Comparison of ENCODE assay signal across 9 cellular contexts in genomic region chr1:151131832-151132675, GRCh38. TPM values are rescaled to one million over a fixed set of nuclear protein-coding genes. Genes with fewer than 3 reads are reported as not detected.
A peak's percentile ranks its signal among the peaks of the same experiment; 100 is the strongest.
DNase-seq lines count a peak whose midpoint lies in the region; ATAC-seq, FAIRE-seq and TF ChIP-seq lines count a peak whose summit lies in the region.
"Had no signal": no experiment of that assay in that cellular context is flagged by ENCODE, and none has a peak within 500 bp of the region (broad histone marks: within the 10 kb centered on the region; RNA-seq: fewer than 3 reads in every experiment).

No MANE protein-coding gene starts in this region.

- FAIRE-seq in pancreas (lab: Jason Lieb, UNC): no peak
- FAIRE-seq in RCC 7860 (lab: Jason Lieb, UNC): no peak

- no peaks in the 10 kb centered on the region for H3K36me3 ChIP-seq in CD8-positive, alpha-beta T cell (ENCODE audit: insufficient read depth, low read length)
- no peaks in the 10 kb centered on the region for H3K36me3 ChIP-seq in pancreas

- DNase-seq in CD8-positive, alpha-beta T cell: no peak
- DNase-seq in activated CD8-positive, alpha-beta T cell treated with anti-CD3 and anti-CD28 coated beads for 36 hours: no peak
- DNase-seq in left cardiac atrium (peak; percentile 46), pancreas (peak in 1 of 6 donors; percentile 67), RCC 7860 (ENCODE audit: low spot score) (no peak), RPMI8226 (no peak)

- no peaks in the 10 kb centered on the region for H3K36me3 Mint-ChIP-seq in CD8-positive, alpha-beta T cell
- H3K36me3 Mint-ChIP-seq in activated CD8-positive, alpha-beta T cell treated with anti-CD3 and anti-CD28 coated beads for 36 hours (ENCODE audit: low read depth): no peaks in the 10 kb centered on the region

- peaks cover 12% of the 10 kb centered on the region for H3K4me1 Mint-ChIP-seq in CD8-positive, alpha-beta T cell (ENCODE audit: low read depth)
- peaks cover 12% of the 10 kb centered on the region for H3K4me1 Mint-ChIP-seq in activated CD8-positive, alpha-beta T cell treated with anti-CD3 and anti-CD28 coated beads for 36 hours (ENCODE audit: low read depth)

- H3K27ac Mint-ChIP-seq in CD8-positive, alpha-beta T cell: peak overlapping the region; percentile 90
- peak overlapping the region; percentile 75 for H3K27ac Mint-ChIP-seq in activated CD8-positive, alpha-beta T cell treated with anti-CD3 and anti-CD28 coated beads for 36 hours

- ATAC-seq in CD8-positive, alpha-beta T cell: no peak
- ATAC-seq in activated CD8-positive, alpha-beta T cell treated with anti-CD3 and anti-CD28 coated beads for 36 hours: no peak
- ATAC-seq in left cardiac atrium (peak; percentile 54 to 65), pancreas (peak; percentile 37 to 74 (median 65)), GM21526 (IDR thresholded peaks at IDR 0.05; ENCODE audit: low FRiP score, unreplicated experiment) (no peak), HG03460 (IDR thresholded peaks at IDR 0.05; ENCODE audit: unreplicated experiment) (no peak)

- no peak for TF ChIP-seq CTCF in CD8-positive, alpha-beta T cell (IDR thresholded peaks at IDR 0.05)
- no peak for TF ChIP-seq CTCF in activated CD8-positive, alpha-beta T cell treated with anti-CD3 and anti-CD28 coated beads for 36 hours (IDR thresholded peaks at IDR 0.05)
- TF ChIP-seq CTCF in pancreas (IDR thresholded peaks at IDR 0.05): no peak

- no peaks in the 10 kb centered on the region for H3K9me3 Mint-ChIP-seq in CD8-positive, alpha-beta T cell
- H3K9me3 Mint-ChIP-seq in activated CD8-positive, alpha-beta T cell treated with anti-CD3 and anti-CD28 coated beads for 36 hours: no peaks in the 10 kb centered on the region

- CTCF ChIA-PET in CD8-positive, alpha-beta T cell (lab: Charles Lee): interaction anchor here (0.9 to 1.8 kb wide), 11 partner anchors 16 to 120 kb away, joined by 3 to 6 read pairs (median 3); partner anchors contain the start of genes CDC42SE1, LYSMD1, MLLT11 and SCNM1
- CTCF ChIA-PET in activated CD8-positive, alpha-beta T cell treated with anti-CD3 and anti-CD28 coated beads for 36 hours (lab: Charles Lee): interaction anchor here (0.7 to 3.3 kb wide), 14 partner anchors 8 to 150 kb away, joined by 3 to 23 read pairs (median 4); partner anchors contain the start of genes C1orf56, TMOD4, TNFAIP8L2 and ZNF687

- 38 to 39% methylated on average over 65 to 68 of the region's 68 CpGs for WGBS in pancreas, 2 donors

- H3K27me3 ChIP-seq in CD8-positive, alpha-beta T cell (ENCODE audit: insufficient read depth, low read length): no peaks in the 10 kb centered on the region
- peaks cover 0 to 8% (median 0%) of the 10 kb centered on the region in 4 donors for H3K27me3 ChIP-seq in pancreas

- POLR2A ChIA-PET in CD8-positive, alpha-beta T cell (lab: Charles Lee): interaction anchor here (0.7 to 2.2 kb wide), 10 partner anchors 8 to 158 kb away, joined by 3 to 20 read pairs (median 4); partner anchors contain the start of genes C1orf56, TNFAIP8L2 and VPS72
- POLR2A ChIA-PET in activated CD8-positive, alpha-beta T cell treated with anti-CD3 and anti-CD28 coated beads for 36 hours (lab: Charles Lee): interaction anchor here (0.7 to 3.0 kb wide), 15 partner anchors 10 to 158 kb away, joined by 3 to 14 read pairs (median 3); partner anchors contain the start of genes MINDY1, TNFAIP8L2, VPS72 and ZNF687

- H3K4me3 Mint-ChIP-seq in CD8-positive, alpha-beta T cell: peak overlapping the region; percentile 82
- peak overlapping the region; percentile 69 for H3K4me3 Mint-ChIP-seq in activated CD8-positive, alpha-beta T cell treated with anti-CD3 and anti-CD28 coated beads for 36 hours

- no peaks in the 10 kb centered on the region for H3K27me3 Mint-ChIP-seq in CD8-positive, alpha-beta T cell (ENCODE audit: low read depth)
- H3K27me3 Mint-ChIP-seq in activated CD8-positive, alpha-beta T cell treated with anti-CD3 and anti-CD28 coated beads for 36 hours: no peaks in the 10 kb centered on the region

- intact Hi-C loops in CD8-positive, alpha-beta T cell (cut with DNase I, micrococcal nuclease): loop anchor here (1.0 to 2.0 kb wide), 2 partner anchors 14 to 25 kb away; partner anchors contain the start of genes SEMA6C (in 1 of the 2) and TNFAIP8L2 (in 1 of the 2)
- intact Hi-C loops in activated CD8-positive, alpha-beta T cell treated with anti-CD3 and anti-CD28 coated beads for 36 hours (cut with micrococcal nuclease): no loop called here
- intact Hi-C loops in left cardiac atrium (cut with DNase I) (no loop called here), pancreas (cut with DNase I) (no loop called here)

- H3K9me3 ChIP-seq in CD8-positive, alpha-beta T cell (ENCODE audit: low read length): no peaks in the 10 kb centered on the region
- no peaks in the 10 kb centered on the region for H3K9me3 ChIP-seq in pancreas

- peak overlapping the region; percentile 51 for H3K4me3 ChIP-seq in CD8-positive, alpha-beta T cell (ENCODE audit: low read depth, low read length)
- H3K4me3 ChIP-seq in pancreas: peak overlapping the region in 2 of 4 donors; percentile 2 to 30

- peaks cover 10% of the 10 kb centered on the region for H3K4me1 ChIP-seq in CD8-positive, alpha-beta T cell (ENCODE audit: insufficient read depth, low read length)
- H3K4me1 ChIP-seq in pancreas: no peaks in the 10 kb centered on the region

- H3K27ac ChIP-seq in CD8-positive, alpha-beta T cell (ENCODE audit: low read depth, low read length): no peak overlapping the region
- H3K27ac ChIP-seq in pancreas: no peak overlapping the region

RNA-seq across cellular contexts. Expression of gene SEMA6C, which starts 14.4 kb away (rescaled TPM):
- total RNA-seq in CD8-positive, alpha-beta T cell: 1 to 10 TPM; 2.0 to 3.0 TPM
- 1 to 10 TPM; 3.4 to 3.7 TPM for total RNA-seq in activated CD8-positive, alpha-beta T cell treated with anti-CD3 and anti-CD28 coated beads for 36 hours
- total RNA-seq in left cardiac atrium: 10 to 100 TPM; 23.6 to 37.0 TPM
- total RNA-seq in pancreas: 1 to 10 TPM in 5 of 6 donors, under 1 TPM in 1; 0.47 to 4.3 (median 1.9) TPM
- 10 to 100 TPM; 18.0 to 24.1 TPM for polyA plus RNA-seq in pancreas

RNA-seq across cellular contexts. Expression of gene TNFAIP8L2, which starts 24.4 kb away (rescaled TPM):
- under 1 TPM; 0.62 to 0.86 TPM for total RNA-seq in CD8-positive, alpha-beta T cell
- 10 to 100 TPM; 16.1 to 17.5 TPM for total RNA-seq in activated CD8-positive, alpha-beta T cell treated with anti-CD3 and anti-CD28 coated beads for 36 hours
- 1 to 10 TPM; 2.1 to 5.3 TPM for total RNA-seq in left cardiac atrium
- total RNA-seq in pancreas: 1 to 10 TPM in 3 of 6 donors, under 1 TPM in 3; 0.16 to 3.8 (median 0.90) TPM
- polyA plus RNA-seq in pancreas: 1 to 10 TPM; 1.3 to 2.9 TPM
- total RNA-seq: HT1080 had no signal

RNA-seq across cellular contexts. Expression of gene LYSMD1, which starts 33.6 kb away (rescaled TPM):
- total RNA-seq in CD8-positive, alpha-beta T cell: under 1 TPM; 0.49 to 0.94 TPM
- total RNA-seq in activated CD8-positive, alpha-beta T cell treated with anti-CD3 and anti-CD28 coated beads for 36 hours: 1 to 10 TPM; 4.5 TPM
- 10 to 100 TPM in 1 of 2 donors, 1 to 10 TPM in 1; 9.7 to 10.3 TPM for total RNA-seq in left cardiac atrium
- 1 to 10 TPM; 1.8 to 5.5 (median 3.4) TPM for total RNA-seq in pancreas
- 1 to 10 TPM; 4.3 to 4.5 TPM for polyA plus RNA-seq in pancreas

RNA-seq across cellular contexts. Expression of gene SCNM1, which starts 33.9 kb away (rescaled TPM):
- total RNA-seq in CD8-positive, alpha-beta T cell: 10 to 100 TPM; 35.0 to 40.4 TPM
- total RNA-seq in activated CD8-positive, alpha-beta T cell treated with anti-CD3 and anti-CD28 coated beads for 36 hours: 10 to 100 TPM; 57.0 to 59.6 TPM
- 10 to 100 TPM; 19.4 to 20.9 TPM for total RNA-seq in left cardiac atrium
- 10 to 100 TPM in 3 of 6 donors, 1 to 10 TPM in 3; 7.7 to 18.1 (median 9.9) TPM for total RNA-seq in pancreas
- polyA plus RNA-seq in pancreas: 10 to 100 TPM; 28.9 to 33.7 TPM

RNA-seq across cellular contexts. Expression of gene TMOD4, which starts 43.7 kb away (rescaled TPM):
- 1 to 10 TPM in 1 of 2 experiments, under 1 TPM in 1; 0.98 to 1.7 TPM for total RNA-seq in CD8-positive, alpha-beta T cell
- total RNA-seq in activated CD8-positive, alpha-beta T cell treated with anti-CD3 and anti-CD28 coated beads for 36 hours: 1 to 10 TPM; 1.9 to 2.5 TPM
- total RNA-seq in left cardiac atrium (not detected), pancreas (under 1 TPM in 4 of 6 donors, not detected in 2; 0.47 to 0.81 (median 0.56) TPM)
- not detected for polyA plus RNA-seq in pancreas

Comparison
In these comparisons a context has a peak if more than half of its experiments do, and no peak if none do; other contexts are left out.
1. ATAC-seq: peak in left cardiac atrium (2 of 2) and pancreas (4 of 4); none in CD8-positive, alpha-beta T cell (single experiment), activated CD8-positive, alpha-beta T cell treated with anti-CD3 and anti-CD28 coated beads for 36 hours (single experiment), GM21526 (single experiment) and HG03460 (single experiment).
2. RNA of gene SEMA6C, which starts 14.4 kb away (total RNA-seq): 23.6 to 37.0 TPM in left cardiac atrium; 3.4 to 3.7 TPM in activated CD8-positive, alpha-beta T cell treated with anti-CD3 and anti-CD28 coated beads for 36 hours, 2.0 to 3.0 TPM in CD8-positive, alpha-beta T cell and 0.47 to 4.3 TPM in pancreas; every median in the first group is over 4 times any median in the second.
3. intact Hi-C loops: an anchor here in CD8-positive, alpha-beta T cell (1.0 to 2.0 kb wide); none called in activated CD8-positive, alpha-beta T cell treated with anti-CD3 and anti-CD28 coated beads for 36 hours, left cardiac atrium and pancreas.